18 cellular contexts compared by ENCODE assay signal in genomic region chr1:21763694-21764419, GRCh38. TPM values are rescaled to one million over a fixed set of nuclear protein-coding genes. Genes with fewer than 3 reads are reported as not detected.
A peak's percentile ranks its signal among the peaks of the same experiment; 100 is the strongest.
DNase-seq lines count a peak whose midpoint lies in the region; ATAC-seq and TF ChIP-seq lines count a peak whose summit lies in the region.
"Had no signal": no experiment of that assay in that cellular context is flagged by ENCODE, and none has a peak within 500 bp of the region (broad histone marks: within the 10 kb centered on the region; RNA-seq: fewer than 3 reads in every experiment).

No MANE protein-coding gene starts in this region.

- H3K36me3 Mint-ChIP-seq in activated CD4-positive, alpha-beta T cell treated with anti-CD3 and anti-CD28 coated beads, Interleukin-2, amount 10 ng/mL, durations not matched to agents 7 days and 5 days (ENCODE audit: low read depth): peaks cover 3% of the 10 kb centered on the region
- peaks cover 4% of the 10 kb centered on the region for H3K36me3 Mint-ChIP-seq in activated CD4-positive, alpha-beta T cell treated with anti-CD3 and anti-CD28 coated beads for 36 hours (ENCODE audit: low read depth)
- H3K36me3 Mint-ChIP-seq in CD4-positive, alpha-beta T cell (ENCODE audit: low read depth): peaks cover 11% of the 10 kb centered on the region

- peaks cover 3 to 24% of the 10 kb centered on the region in 2 donors for H3K4me1 ChIP-seq in ascending aorta
- H3K4me1 ChIP-seq in transverse colon: peaks cover 4 to 73% (median 23%) of the 10 kb centered on the region in 4 donors

- no peaks in the 10 kb centered on the region for H3K27me3 Mint-ChIP-seq in activated CD4-positive, alpha-beta T cell treated with anti-CD3 and anti-CD28 coated beads, Interleukin-2, amount 10 ng/mL, durations not matched to agents 7 days and 5 days
- H3K27me3 Mint-ChIP-seq in activated CD4-positive, alpha-beta T cell treated with anti-CD3 and anti-CD28 coated beads for 36 hours: no peaks in the 10 kb centered on the region
- no peaks in the 10 kb centered on the region for H3K27me3 Mint-ChIP-seq in CD4-positive, alpha-beta T cell

- ATAC-seq in activated CD4-positive, alpha-beta T cell treated with anti-CD3 and anti-CD28 coated beads for 36 hours: no peak
- ATAC-seq in CD4-positive, alpha-beta T cell (ENCODE audit: poor library complexity): no peak
- ATAC-seq in HG02623 (IDR thresholded peaks at IDR 0.05; ENCODE audit: unreplicated experiment): no peak

- H3K4me3 ChIP-seq in ascending aorta (no peak overlapping the region), transverse colon (no peak overlapping the region)

- no peak for DNase-seq in activated CD4-positive, alpha-beta T cell treated with anti-CD3 and anti-CD28 coated beads, Interleukin-2, amount 10 ng/mL, durations not matched to agents 7 days and 5 days
- DNase-seq in activated CD4-positive, alpha-beta T cell treated with anti-CD3 and anti-CD28 coated beads for 36 hours: no peak
- no peak for DNase-seq in ascending aorta (ENCODE audit: low spot score in 2 of 2)
- peak; percentile 59 for DNase-seq in myocyte (ENCODE audit: low read depth)
- no peak for DNase-seq in transverse colon
- no peak for DNase-seq in CD4-positive, alpha-beta T cell
- no peak for DNase-seq in ecto neural progenitor cell (ENCODE audit: low spot score)
- DNase-seq: 8988T; HCEC 1CT; NCI-H187; NCI-H526 treated with DMSO at 0.1 percent for 48 hours; SHP77; stimulated activated CD4-positive, alpha-beta T cell treated with anti-CD3 and anti-CD28 coated beads, Interleukin-4, amount 100 ng/mL, for 4 hours had no signal

- H3K27ac ChIP-seq in ascending aorta: peak overlapping the region; percentile 62 to 75
- H3K27ac ChIP-seq in transverse colon: peak overlapping the region in 3 of 4 donors; percentile 19 to 26 (median 21)
- no peak overlapping the region for H3K27ac ChIP-seq in CD4-positive, alpha-beta T cell (ENCODE audit: low read depth, low read length)

- H3K4me3 Mint-ChIP-seq in activated CD4-positive, alpha-beta T cell treated with anti-CD3 and anti-CD28 coated beads, Interleukin-2, amount 10 ng/mL, durations not matched to agents 7 days and 5 days: no peak overlapping the region
- no peak overlapping the region for H3K4me3 Mint-ChIP-seq in activated CD4-positive, alpha-beta T cell treated with anti-CD3 and anti-CD28 coated beads for 36 hours
- no peak overlapping the region for H3K4me3 Mint-ChIP-seq in CD4-positive, alpha-beta T cell
- H3K4me3 Mint-ChIP-seq: activated naive CD4-positive, alpha-beta T cell treated with anti-CD3 and anti-CD28 coated beads for 36 hours; stimulated activated effector memory CD8-positive, alpha-beta T cell treated with anti-CD3 and anti-CD28 coated beads, Interleukin-12 subunit alpha, Interleukin-12 subunit beta, amount 100 ng/mL, for 72 hours had no signal

- H3K9me3 ChIP-seq in ascending aorta (no peaks in the 10 kb centered on the region), transverse colon (no peaks in the 10 kb centered on the region)
- no peaks in the 10 kb centered on the region for H3K9me3 ChIP-seq in CD4-positive, alpha-beta T cell (ENCODE audit: control insufficient read depth, low read length)

- intact Hi-C loops in activated CD4-positive, alpha-beta T cell treated with anti-CD3 and anti-CD28 coated beads for 36 hours (cut with DNase I, micrococcal nuclease): no loop called here
- intact Hi-C loops in ascending aorta (cut with DNase I): no loop called here
- intact Hi-C loops in transverse colon (cut with DNase I; ENCODE audit: low total_unique reads): no loop called here
- intact Hi-C loops in CD4-positive, alpha-beta T cell (cut with DNase I, micrococcal nuclease): no loop called here

- POLR2A ChIA-PET in activated CD4-positive, alpha-beta T cell treated with anti-CD3 and anti-CD28 coated beads, Interleukin-2, amount 10 ng/mL, durations not matched to agents 7 days and 5 days (lab: Charles Lee): no interaction called here
- POLR2A ChIA-PET in activated CD4-positive, alpha-beta T cell treated with anti-CD3 and anti-CD28 coated beads for 36 hours (lab: Charles Lee): no interaction called here
- POLR2A ChIA-PET in CD4-positive, alpha-beta T cell (lab: Charles Lee): no interaction called here

- no peaks in the 10 kb centered on the region for H3K27me3 ChIP-seq in ascending aorta
- H3K27me3 ChIP-seq in transverse colon: no peaks in the 10 kb centered on the region
- H3K27me3 ChIP-seq in CD4-positive, alpha-beta T cell (ENCODE audit: control insufficient read depth, insufficient read depth, low read length): no peaks in the 10 kb centered on the region

- H3K4me1 Mint-ChIP-seq in activated CD4-positive, alpha-beta T cell treated with anti-CD3 and anti-CD28 coated beads, Interleukin-2, amount 10 ng/mL, durations not matched to agents 7 days and 5 days: peaks cover 39% of the 10 kb centered on the region
- peaks cover 72% of the 10 kb centered on the region for H3K4me1 Mint-ChIP-seq in activated CD4-positive, alpha-beta T cell treated with anti-CD3 and anti-CD28 coated beads for 36 hours
- peaks cover 63% of the 10 kb centered on the region for H3K4me1 Mint-ChIP-seq in CD4-positive, alpha-beta T cell (ENCODE audit: low read depth)

- no peaks in the 10 kb centered on the region for H3K36me3 ChIP-seq in ascending aorta
- no peaks in the 10 kb centered on the region for H3K36me3 ChIP-seq in transverse colon

- WGBS in transverse colon (ENCODE audit: low coverage in 1 of 2), 2 donors: 48 to 67% methylated on average over 4 to 7 of the region's 7 CpGs

- in situ Hi-C loops in transverse colon (cut with MboI; ENCODE audit: low pct_ligation_motif_present in 1 of 4, low pct_unique_long_range_greater_than_20kb in 1 of 4, low sequenced_read_pairs in 3 of 4): no loop called here

- H3K9me3 Mint-ChIP-seq in activated CD4-positive, alpha-beta T cell treated with anti-CD3 and anti-CD28 coated beads, Interleukin-2, amount 10 ng/mL, durations not matched to agents 7 days and 5 days: no peaks in the 10 kb centered on the region
- no peaks in the 10 kb centered on the region for H3K9me3 Mint-ChIP-seq in activated CD4-positive, alpha-beta T cell treated with anti-CD3 and anti-CD28 coated beads for 36 hours (ENCODE audit: low read depth)
- H3K9me3 Mint-ChIP-seq in CD4-positive, alpha-beta T cell: no peaks in the 10 kb centered on the region
- H3K9me3 Mint-ChIP-seq: activated naive CD4-positive, alpha-beta T cell treated with anti-CD3 and anti-CD28 coated beads for 36 hours; stimulated activated effector memory CD8-positive, alpha-beta T cell treated with anti-CD3 and anti-CD28 coated beads, Interleukin-12 subunit alpha, Interleukin-12 subunit beta, amount 100 ng/mL, for 72 hours had no signal

- TF ChIP-seq EP300 in transverse colon (IDR thresholded peaks at IDR 0.05; ENCODE audit: low read depth): no peak

- TF ChIP-seq POLR2A in transverse colon (IDR thresholded peaks at IDR 0.05): no peak

- H3K27ac Mint-ChIP-seq in activated CD4-positive, alpha-beta T cell treated with anti-CD3 and anti-CD28 coated beads, Interleukin-2, amount 10 ng/mL, durations not matched to agents 7 days and 5 days: peak overlapping the region; percentile 41
- H3K27ac Mint-ChIP-seq in activated CD4-positive, alpha-beta T cell treated with anti-CD3 and anti-CD28 coated beads for 36 hours: no peak overlapping the region
- H3K27ac Mint-ChIP-seq in CD4-positive, alpha-beta T cell: no peak overlapping the region
- H3K27ac Mint-ChIP-seq: activated naive CD4-positive, alpha-beta T cell treated with anti-CD3 and anti-CD28 coated beads for 36 hours; stimulated activated effector memory CD8-positive, alpha-beta T cell treated with anti-CD3 and anti-CD28 coated beads, Interleukin-12 subunit alpha, Interleukin-12 subunit beta, amount 100 ng/mL, for 72 hours had no signal

- TF ChIP-seq CTCF in ascending aorta (IDR thresholded peaks at IDR 0.05): no peak
- TF ChIP-seq CTCF in transverse colon (IDR thresholded peaks at IDR 0.05): no peak
- TF ChIP-seq CTCF in CD4-positive, alpha-beta T cell (IDR thresholded peaks at IDR 0.05): no peak

- CTCF ChIA-PET in activated CD4-positive, alpha-beta T cell treated with anti-CD3 and anti-CD28 coated beads, Interleukin-2, amount 10 ng/mL, durations not matched to agents 7 days and 5 days (lab: Charles Lee): interaction anchor here (0.6 to 1.9 kb wide), 3 partner anchors 17 to 651 kb away, joined by 3 to 6 read pairs (median 3); no protein-coding TSS in a partner anchor
- CTCF ChIA-PET in activated CD4-positive, alpha-beta T cell treated with anti-CD3 and anti-CD28 coated beads for 36 hours (lab: Charles Lee): interaction anchor here (0.6 to 1.4 kb wide), 2 partner anchors 18 to 1007 kb away, joined by 3 to 5 read pairs; no protein-coding TSS in a partner anchor
- CTCF ChIA-PET in CD4-positive, alpha-beta T cell (lab: Charles Lee): no interaction called here

RNA-seq across cellular contexts. Expression of gene USP48, which starts 19.1 kb away (rescaled TPM):
- total RNA-seq in activated CD4-positive, alpha-beta T cell treated with anti-CD3 and anti-CD28 coated beads, Interleukin-2, amount 10 ng/mL, durations not matched to agents 7 days and 5 days: 10 to 100 TPM; 70.9 to 80.6 TPM
- 10 to 100 TPM; 66.9 to 81.5 TPM for total RNA-seq in activated CD4-positive, alpha-beta T cell treated with anti-CD3 and anti-CD28 coated beads for 36 hours
- total RNA-seq in ascending aorta: 41.3 TPM
- 24.6 and 28.4 TPM in 2 replicates for total RNA-seq in myocyte
- 22.5 TPM for polyA plus RNA-seq in myocyte (2012)
- total RNA-seq in transverse colon: 10 to 100 TPM; 48.4 to 87.3 (median 51.4) TPM
- total RNA-seq in CD4-positive, alpha-beta T cell: 10 to 100 TPM; 73.3 to 76.0 TPM

RNA-seq across cellular contexts. Expression of gene LDLRAD2, which starts 48.2 kb away (rescaled TPM):
- total RNA-seq in activated CD4-positive, alpha-beta T cell treated with anti-CD3 and anti-CD28 coated beads, Interleukin-2, amount 10 ng/mL, durations not matched to agents 7 days and 5 days: not detected
- under 1 TPM in 1 of 2 experiments, not detected in 1; 0.11 TPM for total RNA-seq in activated CD4-positive, alpha-beta T cell treated with anti-CD3 and anti-CD28 coated beads for 36 hours
- not detected for total RNA-seq in ascending aorta
- not detected in 2 replicates for total RNA-seq in myocyte
- polyA plus RNA-seq in myocyte (2012): 50.9 TPM
- total RNA-seq in transverse colon: under 1 TPM in 1 of 4 donors, not detected in 3; 0.48 TPM
- not detected for total RNA-seq in CD4-positive, alpha-beta T cell
- total RNA-seq: activated naive CD4-positive, alpha-beta T cell treated with anti-CD3 and anti-CD28 coated beads for 36 hours; bronchial epithelial cell; LHCN-M2 had no signal
